Comparison of ENCODE assay signal across 17 cellular contexts in genomic region chr17:48163809-48164208, GRCh38. TPM values are rescaled to one million over a fixed set of nuclear protein-coding genes. Genes with fewer than 3 reads are reported as not detected.
A peak's percentile ranks its signal among the peaks of the same experiment; 100 is the strongest.
DNase-seq lines count a peak whose midpoint lies in the region; ATAC-seq and TF ChIP-seq lines count a peak whose summit lies in the region.
"Had no signal": no experiment of that assay in that cellular context is flagged by ENCODE, and none has a peak within 500 bp of the region (broad histone marks: within the 10 kb centered on the region; RNA-seq: fewer than 3 reads in every experiment).

No MANE protein-coding gene starts in this region.

- H3F3A ChIP-seq in SK-N-SH (replicated peaks; ENCODE audit: insufficient read depth): no peaks in the 10 kb centered on the region
- no peaks in the 10 kb centered on the region for H3F3A ChIP-seq in MM.1S (ENCODE audit: insufficient read depth, low read length)

- no peak for ATAC-seq in SK-N-SH treated with all-trans-retinoic acid at 6 μM for 48 hours
- no peak for ATAC-seq in effector memory CD8-positive, alpha-beta T cell (replicated peaks)
- no peak for ATAC-seq in HG03460 (IDR thresholded peaks at IDR 0.05; ENCODE audit: unreplicated experiment)

- TF ChIP-seq CTCF in SK-N-SH (IDR thresholded peaks at IDR 0.05) (0 out of 2 replicates have a peak, but pooled peaks have one; percentile 21), MM.1S (IDR thresholded peaks at IDR 0.05; ENCODE audit: low read length) (peak; percentile 24), progenitor cell of endocrine pancreas (IDR thresholded peaks at IDR 0.05; ENCODE audit: unreplicated experiment) (peak; percentile 18)

- H3K27me3 ChIP-seq in SK-N-SH (ENCODE audit: insufficient read depth) (peaks cover 74% of the 10 kb centered on the region), MM.1S (replicated peaks; ENCODE audit: insufficient read depth, low read length) (no peaks in the 10 kb centered on the region)
- H3K27me3 ChIP-seq: adrenal gland, sigmoid colon had no signal

- CTCF ChIA-PET in SK-N-SH (lab: Yijun Ruan, JAX): interaction anchor here (1.5 kb wide), 1 partner anchor 10 kb away, joined by 7 read pairs; no protein-coding TSS in a partner anchor

- 27% methylated on average over 1 of the region's 1 CpG for whole genome bisulfite sequencing in SK-N-SH (ENCODE audit: low lambda C conversion rate)

- H3K79me2 ChIP-seq in SK-N-SH (ENCODE audit: insufficient read depth) (no peaks in the 10 kb centered on the region), MM.1S (ENCODE audit: low read length) (no peaks in the 10 kb centered on the region)

- H3K27ac Mint-ChIP-seq in effector memory CD8-positive, alpha-beta T cell: peak overlapping the region; percentile 62 to 80
- H3K27ac Mint-ChIP-seq in progenitor cell of endocrine pancreas: peak overlapping the region; percentile 70
- H3K27ac Mint-ChIP-seq: activated CD4-positive, alpha-beta memory T cell treated with anti-CD3 and anti-CD28 coated beads, Interleukin-2, amount 10 ng/mL, durations not matched to agents 7 days and 5 days; memory B cell had no signal

- H2AFZ ChIP-seq in SK-N-SH (ENCODE audit: low read depth): no peak overlapping the region
- no peak overlapping the region for H2AFZ ChIP-seq in MM.1S (ENCODE audit: low read length)

- peaks cover 54% of the 10 kb centered on the region for H3K36me3 Mint-ChIP-seq in effector memory CD8-positive, alpha-beta T cell (ENCODE audit: insufficient read depth)
- H3K36me3 Mint-ChIP-seq in progenitor cell of endocrine pancreas (ENCODE audit: insufficient read depth): no peaks in the 10 kb centered on the region
- H3K36me3 Mint-ChIP-seq: memory B cell had no signal

- no peak for DNase-seq in SK-N-SH
- no peak for DNase-seq in MM.1S
- DNase-seq in effector memory CD8-positive, alpha-beta T cell: no peak
- no peak for DNase-seq in progenitor cell of endocrine pancreas (ENCODE audit: low spot score, unreplicated experiment)
- DNase-seq in activated CD4-positive, alpha-beta T cell treated with anti-CD3 and anti-CD28 coated beads for 48 hours: no peak
- no peak for DNase-seq in EL
- DNase-seq: activated CD4-positive, alpha-beta memory T cell treated with anti-CD3 and anti-CD28 coated beads, Interleukin-2, amount 10 ng/mL, durations not matched to agents 7 days and 5 days; adrenal gland; KBM-7; NCI-H446; sigmoid colon; stimulated activated CD4-positive, alpha-beta T cell treated with anti-CD3 and anti-CD28 coated beads, Interleukin-4, amount 100 ng/mL, for 24 hours; tibial artery had no signal

- H3K9me2 ChIP-seq in SK-N-SH (no peaks in the 10 kb centered on the region), MM.1S (replicated peaks; ENCODE audit: insufficient read depth, low read length) (no peaks in the 10 kb centered on the region)

- H3K4me3 ChIP-seq in SK-N-SH (ENCODE audit: low read depth in 2 of 2, low read length in 1 of 2) (no peak overlapping the region), MM.1S (ENCODE audit: low read length) (no peak overlapping the region)
- H3K4me3 ChIP-seq: sigmoid colon, tibial artery had no signal

- no peak overlapping the region for H3K4me3 Mint-ChIP-seq in effector memory CD8-positive, alpha-beta T cell
- no peak overlapping the region for H3K4me3 Mint-ChIP-seq in progenitor cell of endocrine pancreas (ENCODE audit: low read depth)
- H3K4me3 Mint-ChIP-seq: activated CD4-positive, alpha-beta memory T cell treated with anti-CD3 and anti-CD28 coated beads, Interleukin-2, amount 10 ng/mL, durations not matched to agents 7 days and 5 days; memory B cell had no signal

- no peaks in the 10 kb centered on the region for H3K9me3 Mint-ChIP-seq in effector memory CD8-positive, alpha-beta T cell
- H3K9me3 Mint-ChIP-seq in progenitor cell of endocrine pancreas (ENCODE audit: low read depth): no peaks in the 10 kb centered on the region
- H3K9me3 Mint-ChIP-seq: activated CD4-positive, alpha-beta memory T cell treated with anti-CD3 and anti-CD28 coated beads, Interleukin-2, amount 10 ng/mL, durations not matched to agents 7 days and 5 days; memory B cell had no signal

- no peak for TF ChIP-seq RAD21 in SK-N-SH (IDR thresholded peaks at IDR 0.05; ENCODE audit: low read length)

- H3K27ac ChIP-seq in SK-N-SH (ENCODE audit: low read depth in 2 of 2, low read length in 1 of 2): no peak overlapping the region
- H3K27ac ChIP-seq in MM.1S (ENCODE audit: low read length): no peak overlapping the region
- H3K27ac ChIP-seq: neutrophil, sigmoid colon, tibial artery had no signal

- no peaks in the 10 kb centered on the region for H3K27me3 Mint-ChIP-seq in effector memory CD8-positive, alpha-beta T cell
- no peaks in the 10 kb centered on the region for H3K27me3 Mint-ChIP-seq in progenitor cell of endocrine pancreas
- H3K27me3 Mint-ChIP-seq: activated CD4-positive, alpha-beta memory T cell treated with anti-CD3 and anti-CD28 coated beads, Interleukin-2, amount 10 ng/mL, durations not matched to agents 7 days and 5 days; memory B cell had no signal

- H3K4me2 ChIP-seq in SK-N-SH (no peak overlapping the region), MM.1S (ENCODE audit: low read depth, low read length) (peak overlapping the region; percentile 56; the same call in 1 of the 2 replicates)

- H3K4me1 ChIP-seq in SK-N-SH (ENCODE audit: control insufficient read depth in 1 of 2, insufficient read depth in 2 of 2, low read depth in 1 of 2, low read length in 1 of 2) (no peaks in the 10 kb centered on the region), MM.1S (ENCODE audit: low read length) (no peaks in the 10 kb centered on the region)
- H3K4me1 ChIP-seq: sigmoid colon, tibial artery had no signal

- H4K20me1 ChIP-seq in SK-N-SH (ENCODE audit: insufficient read depth) (no peaks in the 10 kb centered on the region), MM.1S (ENCODE audit: insufficient read depth, low read length) (no peaks in the 10 kb centered on the region)

- POLR2A ChIA-PET in SK-N-SH (lab: Yijun Ruan, JAX): interaction anchor here (0.6 kb wide), 1 partner anchor 228 kb away, joined by 3 read pairs; no protein-coding TSS in a partner anchor

- TF ChIP-seq EP300 in SK-N-SH (IDR thresholded peaks at IDR 0.05; ENCODE audit: borderline replicate concordance in 1 of 2, low read depth in 1 of 2, low read length in 1 of 2): no peak

- H3K36me3 ChIP-seq in SK-N-SH (replicated peaks in 1 of 2; ENCODE audit: control insufficient read depth in 1 of 2, insufficient read depth in 2 of 2, low read length in 1 of 2) (no peaks in the 10 kb centered on the region), MM.1S (replicated peaks; ENCODE audit: insufficient read depth, low read length) (no peaks in the 10 kb centered on the region)
- H3K36me3 ChIP-seq: adrenal gland, neutrophil, sigmoid colon, tibial artery had no signal

- H3K4me1 Mint-ChIP-seq in effector memory CD8-positive, alpha-beta T cell (ENCODE audit: low read depth in 2 of 2): peaks cover 0 to 8% of the 10 kb centered on the region in 2 donors
- peaks cover 67% of the 10 kb centered on the region for H3K4me1 Mint-ChIP-seq in progenitor cell of endocrine pancreas (ENCODE audit: low read depth)

- no peaks in the 10 kb centered on the region for H3K9me3 ChIP-seq in SK-N-SH
- no peaks in the 10 kb centered on the region for H3K9me3 ChIP-seq in MM.1S (replicated peaks; ENCODE audit: insufficient read depth, low read length)
- H3K9me3 ChIP-seq: adrenal gland, neutrophil, sigmoid colon, tibial artery had no signal

- no peak overlapping the region for H3K9ac ChIP-seq in SK-N-SH
- no peak overlapping the region for H3K9ac ChIP-seq in MM.1S (ENCODE audit: low read length)

TF ChIP-seq in SK-N-SH, 30 proteins besides CTCF, POLR2A, EP300 and RAD21 (continues in another document):
- TF ChIP-seq EZH2phosphoT487 (IDR thresholded peaks at IDR 0.05; ENCODE audit: borderline replicate concordance, low read depth) (no peak), ELF1 (IDR thresholded peaks at IDR 0.05) (no peak), ZBTB33 (IDR thresholded peaks at IDR 0.05; ENCODE audit: borderline replicate concordance, low read depth) (no peak)

TF ChIP-seq in SK-N-SH treated with all-trans-retinoic acid at 6 μM for 48 hours, 23 proteins besides CTCF, POLR2A, EP300 and RAD21 (continues in another document):
- no peak for TF ChIP-seq ISL1 (CRISPR knock-in tag; IDR thresholded peaks at IDR 0.05)
- TF ChIP-seq PPARA (CRISPR knock-in tag; IDR thresholded peaks at IDR 0.05; ENCODE audit: borderline replicate concordance): no peak
- TF ChIP-seq POU6F1 (CRISPR knock-in tag; IDR thresholded peaks at IDR 0.05; ENCODE audit: borderline replicate concordance, low read depth): no peak
- TF ChIP-seq ARNTL (CRISPR knock-in tag; IDR thresholded peaks at IDR 0.05; ENCODE audit: borderline replicate concordance, low read depth): no peak
- no peak for TF ChIP-seq ESRRG (CRISPR knock-in tag; IDR thresholded peaks at IDR 0.05)
- no peak for TF ChIP-seq PATZ1 (CRISPR knock-in tag; IDR thresholded peaks at IDR 0.05; ENCODE audit: borderline replicate concordance)

RNA-seq across cellular contexts. Expression of gene SNX11, which starts 56.2 kb away (rescaled TPM):
- 19.0 and 31.6 TPM in 2 replicates for polyA plus RNA-seq in SK-N-SH (2012; rRNA removed)
- polyA plus RNA-seq in SK-N-SH (2012; cell fraction: cytosol; rRNA removed): 15.3 and 22.1 TPM in 2 replicates
- 23.4 and 29.4 TPM in 2 replicates for polyA plus RNA-seq in SK-N-SH (2012; cell fraction: nucleus; rRNA removed)
- total RNA-seq in progenitor cell of endocrine pancreas: 16.8 and 19.4 TPM in 2 replicates
